1 cellular context compared by ENCODE assay signal in the genomic region with DNA sequence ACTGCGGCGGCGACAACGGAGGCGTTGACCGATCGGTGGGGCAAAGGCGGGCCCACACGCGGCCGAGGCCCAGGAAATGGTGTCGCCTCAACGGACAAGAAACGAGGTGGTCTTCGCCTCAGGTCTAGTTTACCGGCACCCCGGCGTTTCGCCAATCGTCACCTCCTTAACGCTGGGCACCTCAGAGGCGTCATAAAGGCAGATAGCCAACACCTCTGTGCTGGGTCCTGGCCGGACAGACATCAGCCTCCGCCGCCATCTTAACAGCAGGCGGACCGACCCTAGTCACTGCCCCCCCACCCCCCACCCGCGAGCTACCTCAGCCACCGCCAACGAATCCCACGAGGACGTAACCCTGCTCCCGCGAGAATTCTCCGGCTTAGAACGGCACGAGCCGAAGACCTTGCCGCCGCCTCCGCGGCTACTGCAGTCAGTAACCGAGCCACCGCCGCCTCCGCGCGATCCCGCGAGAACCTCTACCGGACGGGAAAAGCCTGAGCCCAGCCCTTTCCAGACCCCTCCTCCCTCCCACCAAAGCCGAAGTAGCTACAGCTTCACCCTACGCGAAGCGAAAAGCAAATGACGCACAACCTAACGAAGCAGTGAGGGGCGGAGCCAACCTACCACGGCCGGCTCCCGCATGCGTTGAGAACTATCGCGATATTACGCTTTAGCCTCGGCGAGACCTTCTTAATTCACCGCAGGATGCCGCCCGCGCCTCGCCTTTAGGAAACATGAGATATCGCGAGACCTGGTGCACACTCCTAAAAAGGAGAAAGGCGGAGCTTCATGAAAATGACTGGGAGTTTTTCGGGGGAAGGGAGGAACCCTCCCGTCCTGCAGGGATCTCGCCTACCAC.
TF ChIP-seq lines count a peak whose summit lies in the region.

No MANE protein-coding gene starts in this region.

TF ChIP-seq in HEK293, 187 proteins besides CTCF, POLR2A, EP300 and RAD21 (continued from another document and continues in another):
- TF ChIP-seq ZNF76 (tag by site-specific recombination; IDR thresholded peaks at IDR 0.05; ENCODE audit: borderline replicate concordance, low read depth) (peak; percentile 13; the same call in 1 of the 2 replicates), ZNF521 (tag by site-specific recombination; IDR thresholded peaks at IDR 0.05) (no peak), ZBTB7A (tag by site-specific recombination; IDR thresholded peaks at IDR 0.05; ENCODE audit: low read depth) (peak; percentile 40; the same call in 1 of the 2 replicates), ZNF585B (tag by site-specific recombination; IDR thresholded peaks at IDR 0.05) (peak; percentile 7; the same call in 1 of the 2 replicates), OSR2 (tag by site-specific recombination; IDR thresholded peaks at IDR 0.05) (peak; percentile 73), KLF9 (tag by site-specific recombination; IDR thresholded peaks at IDR 0.05; ENCODE audit: low read depth) (peak; percentile 36), ZNF341 (tag by site-specific recombination; IDR thresholded peaks at IDR 0.05; ENCODE audit: low read depth) (no peak), YY2 (tag by site-specific recombination; IDR thresholded peaks at IDR 0.05) (peak; percentile 42; the same call in 1 of the 2 replicates), GLIS2 (tag by site-specific recombination; IDR thresholded peaks at IDR 0.05) (peak; percentile 78), ZNF701 (tag by site-specific recombination; IDR thresholded peaks at IDR 0.05) (no peak), SP3 (tag by site-specific recombination; IDR thresholded peaks at IDR 0.05) (peak; percentile 69), ZNF707 (tag by site-specific recombination; IDR thresholded peaks at IDR 0.05) (no peak), BCL11A (tag by site-specific recombination; IDR thresholded peaks at IDR 0.05; ENCODE audit: low read depth) (no peak), ZNF660 (tag by site-specific recombination; IDR thresholded peaks at IDR 0.05) (no peak), SP2 (tag by site-specific recombination; IDR thresholded peaks at IDR 0.05) (peak; percentile 77), ZNF629 (tag by site-specific recombination; IDR thresholded peaks at IDR 0.05) (peak; percentile 94), ZNF677 (tag by site-specific recombination; IDR thresholded peaks at IDR 0.05) (no peak), ZNF19 (tag by site-specific recombination; IDR thresholded peaks at IDR 0.05; ENCODE audit: low read depth) (no peak), KLF8 (tag by site-specific recombination; IDR thresholded peaks at IDR 0.05) (peak; percentile 64; the same call in 1 of the 2 replicates), KLF16 (tag by site-specific recombination; IDR thresholded peaks at IDR 0.05) (peak; percentile 58), ZNF658 (tag by site-specific recombination; IDR thresholded peaks at IDR 0.05) (no peak), ZBTB21 (tag by site-specific recombination; IDR thresholded peaks at IDR 0.05) (peak; percentile 68; the same call in 1 of the 2 replicates), ZNF510 (tag by site-specific recombination; IDR thresholded peaks at IDR 0.05; ENCODE audit: insufficient replicate concordance) (no peak), ZNF266 (tag by site-specific recombination; IDR thresholded peaks at IDR 0.05; ENCODE audit: low read depth) (no peak), ZNF211 (tag by site-specific recombination; IDR thresholded peaks at IDR 0.05; ENCODE audit: low read depth) (no peak), ZXDB (tag by site-specific recombination; IDR thresholded peaks at IDR 0.05) (peak; percentile 39), ZNF391 (tag by site-specific recombination; IDR thresholded peaks at IDR 0.05; ENCODE audit: borderline replicate concordance, low read depth) (peak; percentile 31; the same call in 1 of the 2 replicates), ZNF501 (tag by site-specific recombination; IDR thresholded peaks at IDR 0.05) (no peak), ZNF311 (tag by site-specific recombination; IDR thresholded peaks at IDR 0.05; ENCODE audit: borderline replicate concordance) (no peak), ZNF423 (tag by site-specific recombination; IDR thresholded peaks at IDR 0.05) (peak; percentile 11; the same call in 1 of the 2 replicates), ZNF394 (tag by site-specific recombination; IDR thresholded peaks at IDR 0.05; ENCODE audit: borderline replicate concordance) (peak; percentile 30; the same call in 1 of the 2 replicates), ZNF549 (tag by site-specific recombination; IDR thresholded peaks at IDR 0.05) (no peak), ZNF138 (tag by site-specific recombination; IDR thresholded peaks at IDR 0.05; ENCODE audit: borderline replicate concordance) (no peak), GLIS1 (tag by site-specific recombination; IDR thresholded peaks at IDR 0.05) (0 out of 2 replicates have a peak, but pooled peaks have one; percentile 15), ZNF664 (tag by site-specific recombination; IDR thresholded peaks at IDR 0.05) (no peak)
- TF ChIP-seq, protein P1, sequence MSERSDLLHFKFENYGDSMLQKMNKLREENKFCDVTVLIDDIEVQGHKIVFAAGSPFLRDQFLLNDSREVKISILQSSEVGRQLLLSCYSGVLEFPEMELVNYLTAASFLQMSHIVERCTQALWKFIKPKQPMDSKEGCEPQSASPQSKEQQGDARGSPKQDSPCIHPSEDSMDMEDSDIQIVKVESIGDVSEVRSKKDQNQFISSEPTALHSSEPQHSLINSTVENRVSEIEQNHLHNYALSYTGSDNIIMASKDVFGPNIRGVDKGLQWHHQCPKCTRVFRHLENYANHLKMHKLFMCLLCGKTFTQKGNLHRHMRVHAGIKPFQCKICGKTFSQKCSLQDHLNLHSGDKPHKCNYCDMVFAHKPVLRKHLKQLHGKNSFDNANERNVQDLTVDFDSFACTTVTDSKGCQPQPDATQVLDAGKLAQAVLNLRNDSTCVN (tag by site-specific recombination; optimal IDR thresholded peaks at IDR 0.05) = peak; percentile 71
- TF ChIP-seq, protein P2, sequence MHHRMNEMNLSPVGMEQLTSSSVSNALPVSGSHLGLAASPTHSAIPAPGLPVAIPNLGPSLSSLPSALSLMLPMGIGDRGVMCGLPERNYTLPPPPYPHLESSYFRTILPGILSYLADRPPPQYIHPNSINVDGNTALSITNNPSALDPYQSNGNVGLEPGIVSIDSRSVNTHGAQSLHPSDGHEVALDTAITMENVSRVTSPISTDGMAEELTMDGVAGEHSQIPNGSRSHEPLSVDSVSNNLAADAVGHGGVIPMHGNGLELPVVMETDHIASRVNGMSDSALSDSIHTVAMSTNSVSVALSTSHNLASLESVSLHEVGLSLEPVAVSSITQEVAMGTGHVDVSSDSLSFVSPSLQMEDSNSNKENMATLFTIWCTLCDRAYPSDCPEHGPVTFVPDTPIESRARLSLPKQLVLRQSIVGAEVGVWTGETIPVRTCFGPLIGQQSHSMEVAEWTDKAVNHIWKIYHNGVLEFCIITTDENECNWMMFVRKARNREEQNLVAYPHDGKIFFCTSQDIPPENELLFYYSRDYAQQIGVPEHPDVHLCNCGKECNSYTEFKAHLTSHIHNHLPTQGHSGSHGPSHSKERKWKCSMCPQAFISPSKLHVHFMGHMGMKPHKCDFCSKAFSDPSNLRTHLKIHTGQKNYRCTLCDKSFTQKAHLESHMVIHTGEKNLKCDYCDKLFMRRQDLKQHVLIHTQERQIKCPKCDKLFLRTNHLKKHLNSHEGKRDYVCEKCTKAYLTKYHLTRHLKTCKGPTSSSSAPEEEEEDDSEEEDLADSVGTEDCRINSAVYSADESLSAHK (tag by site-specific recombination; IDR thresholded peaks at IDR 0.05) = no peak
- TF ChIP-seq, protein P3, sequence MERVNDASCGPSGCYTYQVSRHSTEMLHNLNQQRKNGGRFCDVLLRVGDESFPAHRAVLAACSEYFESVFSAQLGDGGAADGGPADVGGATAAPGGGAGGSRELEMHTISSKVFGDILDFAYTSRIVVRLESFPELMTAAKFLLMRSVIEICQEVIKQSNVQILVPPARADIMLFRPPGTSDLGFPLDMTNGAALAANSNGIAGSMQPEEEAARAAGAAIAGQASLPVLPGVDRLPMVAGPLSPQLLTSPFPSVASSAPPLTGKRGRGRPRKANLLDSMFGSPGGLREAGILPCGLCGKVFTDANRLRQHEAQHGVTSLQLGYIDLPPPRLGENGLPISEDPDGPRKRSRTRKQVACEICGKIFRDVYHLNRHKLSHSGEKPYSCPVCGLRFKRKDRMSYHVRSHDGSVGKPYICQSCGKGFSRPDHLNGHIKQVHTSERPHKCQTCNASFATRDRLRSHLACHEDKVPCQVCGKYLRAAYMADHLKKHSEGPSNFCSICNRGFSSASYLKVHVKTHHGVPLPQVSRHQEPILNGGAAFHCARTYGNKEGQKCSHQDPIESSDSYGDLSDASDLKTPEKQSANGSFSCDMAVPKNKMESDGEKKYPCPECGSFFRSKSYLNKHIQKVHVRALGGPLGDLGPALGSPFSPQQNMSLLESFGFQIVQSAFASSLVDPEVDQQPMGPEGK (tag by site-specific recombination; IDR thresholded peaks at IDR 0.05) = peak; percentile 81
- TF ChIP-seq, protein P4, sequence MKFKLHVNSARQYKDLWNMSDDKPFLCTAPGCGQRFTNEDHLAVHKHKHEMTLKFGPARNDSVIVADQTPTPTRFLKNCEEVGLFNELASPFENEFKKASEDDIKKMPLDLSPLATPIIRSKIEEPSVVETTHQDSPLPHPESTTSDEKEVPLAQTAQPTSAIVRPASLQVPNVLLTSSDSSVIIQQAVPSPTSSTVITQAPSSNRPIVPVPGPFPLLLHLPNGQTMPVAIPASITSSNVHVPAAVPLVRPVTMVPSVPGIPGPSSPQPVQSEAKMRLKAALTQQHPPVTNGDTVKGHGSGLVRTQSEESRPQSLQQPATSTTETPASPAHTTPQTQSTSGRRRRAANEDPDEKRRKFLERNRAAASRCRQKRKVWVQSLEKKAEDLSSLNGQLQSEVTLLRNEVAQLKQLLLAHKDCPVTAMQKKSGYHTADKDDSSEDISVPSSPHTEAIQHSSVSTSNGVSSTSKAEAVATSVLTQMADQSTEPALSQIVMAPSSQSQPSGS (tag by site-specific recombination; IDR thresholded peaks at IDR 0.05; ENCODE audit: low read depth) = no peak
- TF ChIP-seq, protein P5, sequence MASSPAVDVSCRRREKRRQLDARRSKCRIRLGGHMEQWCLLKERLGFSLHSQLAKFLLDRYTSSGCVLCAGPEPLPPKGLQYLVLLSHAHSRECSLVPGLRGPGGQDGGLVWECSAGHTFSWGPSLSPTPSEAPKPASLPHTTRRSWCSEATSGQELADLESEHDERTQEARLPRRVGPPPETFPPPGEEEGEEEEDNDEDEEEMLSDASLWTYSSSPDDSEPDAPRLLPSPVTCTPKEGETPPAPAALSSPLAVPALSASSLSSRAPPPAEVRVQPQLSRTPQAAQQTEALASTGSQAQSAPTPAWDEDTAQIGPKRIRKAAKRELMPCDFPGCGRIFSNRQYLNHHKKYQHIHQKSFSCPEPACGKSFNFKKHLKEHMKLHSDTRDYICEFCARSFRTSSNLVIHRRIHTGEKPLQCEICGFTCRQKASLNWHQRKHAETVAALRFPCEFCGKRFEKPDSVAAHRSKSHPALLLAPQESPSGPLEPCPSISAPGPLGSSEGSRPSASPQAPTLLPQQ (tag by site-specific recombination; IDR thresholded peaks at IDR 0.05) = peak; percentile 94
- TF ChIP-seq, protein P6, sequence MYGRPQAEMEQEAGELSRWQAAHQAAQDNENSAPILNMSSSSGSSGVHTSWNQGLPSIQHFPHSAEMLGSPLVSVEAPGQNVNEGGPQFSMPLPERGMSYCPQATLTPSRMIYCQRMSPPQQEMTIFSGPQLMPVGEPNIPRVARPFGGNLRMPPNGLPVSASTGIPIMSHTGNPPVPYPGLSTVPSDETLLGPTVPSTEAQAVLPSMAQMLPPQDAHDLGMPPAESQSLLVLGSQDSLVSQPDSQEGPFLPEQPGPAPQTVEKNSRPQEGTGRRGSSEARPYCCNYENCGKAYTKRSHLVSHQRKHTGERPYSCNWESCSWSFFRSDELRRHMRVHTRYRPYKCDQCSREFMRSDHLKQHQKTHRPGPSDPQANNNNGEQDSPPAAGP (tag by site-specific recombination; IDR thresholded peaks at IDR 0.05) = 0 out of 2 replicates have a peak, but pooled peaks have one; percentile 6
- TF ChIP-seq, protein P7, sequence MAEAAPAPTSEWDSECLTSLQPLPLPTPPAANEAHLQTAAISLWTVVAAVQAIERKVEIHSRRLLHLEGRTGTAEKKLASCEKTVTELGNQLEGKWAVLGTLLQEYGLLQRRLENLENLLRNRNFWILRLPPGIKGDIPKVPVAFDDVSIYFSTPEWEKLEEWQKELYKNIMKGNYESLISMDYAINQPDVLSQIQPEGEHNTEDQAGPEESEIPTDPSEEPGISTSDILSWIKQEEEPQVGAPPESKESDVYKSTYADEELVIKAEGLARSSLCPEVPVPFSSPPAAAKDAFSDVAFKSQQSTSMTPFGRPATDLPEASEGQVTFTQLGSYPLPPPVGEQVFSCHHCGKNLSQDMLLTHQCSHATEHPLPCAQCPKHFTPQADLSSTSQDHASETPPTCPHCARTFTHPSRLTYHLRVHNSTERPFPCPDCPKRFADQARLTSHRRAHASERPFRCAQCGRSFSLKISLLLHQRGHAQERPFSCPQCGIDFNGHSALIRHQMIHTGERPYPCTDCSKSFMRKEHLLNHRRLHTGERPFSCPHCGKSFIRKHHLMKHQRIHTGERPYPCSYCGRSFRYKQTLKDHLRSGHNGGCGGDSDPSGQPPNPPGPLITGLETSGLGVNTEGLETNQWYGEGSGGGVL (tag by site-specific recombination; IDR thresholded peaks at IDR 0.05) = peak; percentile 15; the same call in 1 of the 2 replicates
- TF ChIP-seq, protein P8, sequence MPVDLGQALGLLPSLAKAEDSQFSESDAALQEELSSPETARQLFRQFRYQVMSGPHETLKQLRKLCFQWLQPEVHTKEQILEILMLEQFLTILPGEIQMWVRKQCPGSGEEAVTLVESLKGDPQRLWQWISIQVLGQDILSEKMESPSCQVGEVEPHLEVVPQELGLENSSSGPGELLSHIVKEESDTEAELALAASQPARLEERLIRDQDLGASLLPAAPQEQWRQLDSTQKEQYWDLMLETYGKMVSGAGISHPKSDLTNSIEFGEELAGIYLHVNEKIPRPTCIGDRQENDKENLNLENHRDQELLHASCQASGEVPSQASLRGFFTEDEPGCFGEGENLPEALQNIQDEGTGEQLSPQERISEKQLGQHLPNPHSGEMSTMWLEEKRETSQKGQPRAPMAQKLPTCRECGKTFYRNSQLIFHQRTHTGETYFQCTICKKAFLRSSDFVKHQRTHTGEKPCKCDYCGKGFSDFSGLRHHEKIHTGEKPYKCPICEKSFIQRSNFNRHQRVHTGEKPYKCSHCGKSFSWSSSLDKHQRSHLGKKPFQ (tag by site-specific recombination; IDR thresholded peaks at IDR 0.05) = no peak
- TF ChIP-seq, protein P9, sequence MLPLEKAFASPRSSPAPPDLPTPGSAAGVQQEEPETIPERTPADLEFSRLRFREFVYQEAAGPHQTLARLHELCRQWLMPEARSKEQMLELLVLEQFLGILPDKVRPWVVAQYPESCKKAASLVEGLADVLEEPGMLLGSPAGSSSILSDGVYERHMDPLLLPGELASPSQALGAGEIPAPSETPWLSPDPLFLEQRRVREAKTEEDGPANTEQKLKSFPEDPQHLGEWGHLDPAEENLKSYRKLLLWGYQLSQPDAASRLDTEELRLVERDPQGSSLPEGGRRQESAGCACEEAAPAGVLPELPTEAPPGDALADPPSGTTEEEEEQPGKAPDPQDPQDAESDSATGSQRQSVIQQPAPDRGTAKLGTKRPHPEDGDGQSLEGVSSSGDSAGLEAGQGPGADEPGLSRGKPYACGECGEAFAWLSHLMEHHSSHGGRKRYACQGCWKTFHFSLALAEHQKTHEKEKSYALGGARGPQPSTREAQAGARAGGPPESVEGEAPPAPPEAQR (tag by site-specific recombination; IDR thresholded peaks at IDR 0.05) = no peak
